2 cellular contexts compared by ENCODE assay signal in the genomic region with DNA sequence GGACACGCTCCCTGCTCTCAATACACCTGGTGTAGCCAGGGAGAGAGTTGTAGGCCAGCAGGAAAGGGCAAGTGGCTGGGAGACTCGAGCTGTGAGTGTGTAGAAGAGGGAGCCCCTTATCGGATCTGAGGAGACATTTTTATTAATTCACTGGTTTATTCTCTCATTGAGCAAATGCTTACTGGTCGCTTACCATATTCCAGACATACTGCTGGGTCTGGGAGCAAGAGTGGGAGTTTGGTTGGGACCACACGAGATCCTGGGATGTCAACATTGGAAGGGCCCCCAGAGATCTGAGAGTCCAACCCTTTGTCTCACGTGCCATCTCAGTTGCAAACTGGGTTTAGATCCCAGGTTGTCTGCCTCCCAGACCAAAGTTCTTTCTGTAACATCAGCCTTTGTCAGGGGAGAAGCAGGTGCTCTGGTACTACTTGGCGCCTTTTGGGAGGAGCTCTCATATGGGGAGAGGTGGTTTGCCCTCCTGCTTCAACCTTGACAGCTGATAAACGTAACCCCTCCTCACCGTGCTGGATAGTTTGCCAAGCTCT.
TF ChIP-seq lines count a peak whose summit lies in the region.

No MANE protein-coding gene starts in this region.

TF ChIP-seq in A549, 52 proteins besides CTCF, POLR2A, EP300 and RAD21:
- no peak for TF ChIP-seq CHD2 (IDR thresholded peaks at IDR 0.05; ENCODE audit: low read length, partially characterized antibody)
- peak; percentile 3; the same call in 1 of the 2 replicates for TF ChIP-seq KDM5A (IDR thresholded peaks at IDR 0.05)

TF ChIP-seq in K562, 482 proteins besides CTCF, POLR2A, EP300 and RAD21:
- TF ChIP-seq PHF8 (IDR thresholded peaks at IDR 0.05; ENCODE audit: borderline replicate concordance, low read length): peak; percentile 31
- TF ChIP-seq ZBTB1 (CRISPR knock-in tag; IDR thresholded peaks at IDR 0.05; ENCODE audit: borderline replicate concordance, low read depth): 0 out of 2 replicates have a peak, but pooled peaks have one; percentile 2
- no peak for TF ChIP-seq ZNF408 (CRISPR knock-in tag; IDR thresholded peaks at IDR 0.05; ENCODE audit: low read depth)
- TF ChIP-seq, protein P1, sequence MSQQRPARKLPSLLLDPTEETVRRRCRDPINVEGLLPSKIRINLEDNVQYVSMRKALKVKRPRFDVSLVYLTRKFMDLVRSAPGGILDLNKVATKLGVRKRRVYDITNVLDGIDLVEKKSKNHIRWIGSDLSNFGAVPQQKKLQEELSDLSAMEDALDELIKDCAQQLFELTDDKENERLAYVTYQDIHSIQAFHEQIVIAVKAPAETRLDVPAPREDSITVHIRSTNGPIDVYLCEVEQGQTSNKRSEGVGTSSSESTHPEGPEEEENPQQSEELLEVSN (IDR thresholded peaks at IDR 0.05; ENCODE audit: borderline replicate concordance in 1 of 2, extremely low read depth in 1 of 2, insufficient read depth in 1 of 2, insufficient read length in 1 of 2, low read depth in 1 of 2, low read length in 1 of 2, poor library complexity in 1 of 2, severe bottlenecking in 1 of 2): peak in 1 of 2 experiments; percentile 45
- no peak for TF ChIP-seq ETV6 (IDR thresholded peaks at IDR 0.05; ENCODE audit: borderline replicate concordance in 1 of 2, low read depth in 2 of 2, low read length in 1 of 2)
- no peak for TF ChIP-seq ETV6 (CRISPR knock-in tag; IDR thresholded peaks at IDR 0.05; ENCODE audit: borderline replicate concordance)
- peak; percentile 76; the same call in 1 of the 2 replicates for TF ChIP-seq ZBTB43 (CRISPR knock-in tag; IDR thresholded peaks at IDR 0.05)
- TF ChIP-seq, protein P2, sequence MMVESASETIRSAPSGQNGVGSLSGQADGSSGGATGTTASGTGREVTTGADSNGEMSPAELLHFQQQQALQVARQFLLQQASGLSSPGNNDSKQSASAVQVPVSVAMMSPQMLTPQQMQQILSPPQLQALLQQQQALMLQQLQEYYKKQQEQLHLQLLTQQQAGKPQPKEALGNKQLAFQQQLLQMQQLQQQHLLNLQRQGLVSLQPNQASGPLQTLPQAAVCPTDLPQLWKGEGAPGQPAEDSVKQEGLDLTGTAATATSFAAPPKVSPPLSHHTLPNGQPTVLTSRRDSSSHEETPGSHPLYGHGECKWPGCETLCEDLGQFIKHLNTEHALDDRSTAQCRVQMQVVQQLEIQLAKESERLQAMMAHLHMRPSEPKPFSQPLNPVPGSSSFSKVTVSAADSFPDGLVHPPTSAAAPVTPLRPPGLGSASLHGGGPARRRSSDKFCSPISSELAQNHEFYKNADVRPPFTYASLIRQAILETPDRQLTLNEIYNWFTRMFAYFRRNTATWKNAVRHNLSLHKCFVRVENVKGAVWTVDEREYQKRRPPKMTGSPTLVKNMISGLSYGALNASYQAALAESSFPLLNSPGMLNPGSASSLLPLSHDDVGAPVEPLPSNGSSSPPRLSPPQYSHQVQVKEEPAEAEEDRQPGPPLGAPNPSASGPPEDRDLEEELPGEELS (CRISPR knock-in tag; IDR thresholded peaks at IDR 0.05; ENCODE audit: borderline replicate concordance): 0 out of 2 replicates have a peak, but pooled peaks have one; percentile 16
- TF ChIP-seq KAT7 (CRISPR knock-in tag; IDR thresholded peaks at IDR 0.05; ENCODE audit: borderline replicate concordance): 0 out of 2 replicates have a peak, but pooled peaks have one; percentile 11
- TF ChIP-seq IFI16 (CRISPR knock-in tag; IDR thresholded peaks at IDR 0.05): 0 out of 2 replicates have a peak, but pooled peaks have one; percentile 7
- no peak for TF ChIP-seq ZNF589 (CRISPR knock-in tag; IDR thresholded peaks at IDR 0.05; ENCODE audit: low read depth)
- TF ChIP-seq ZC3H4 (CRISPR knock-in tag; IDR thresholded peaks at IDR 0.05; ENCODE audit: borderline replicate concordance): 0 out of 2 replicates have a peak, but pooled peaks have one; percentile 36
- TF ChIP-seq RBM25 (IDR thresholded peaks at IDR 0.05; ENCODE audit: low read depth, low read length, severe bottlenecking): no peak
- no peak; a peak in 1 of 4 replicates for TF ChIP-seq SIN3A (IDR thresholded peaks at IDR 0.05; ENCODE audit: borderline replicate concordance in 2 of 2, control insufficient read depth in 1 of 2, low read depth in 2 of 2, low read length in 2 of 2)
- peak; percentile 13; the same call in 1 of the 2 replicates for TF ChIP-seq ZNF830 (CRISPR knock-in tag; IDR thresholded peaks at IDR 0.05)
- TF ChIP-seq FOXK1 (CRISPR knock-in tag; IDR thresholded peaks at IDR 0.05; ENCODE audit: borderline replicate concordance): 0 out of 2 replicates have a peak, but pooled peaks have one; percentile 18
- TF ChIP-seq CBFB (CRISPR knock-in tag; IDR thresholded peaks at IDR 0.05): 0 out of 2 replicates have a peak, but pooled peaks have one; percentile 0
- peak; percentile 13; the same call in 1 of the 2 replicates for TF ChIP-seq AFF4 (CRISPR knock-in tag; IDR thresholded peaks at IDR 0.05)
- TF ChIP-seq PHB (CRISPR knock-in tag; IDR thresholded peaks at IDR 0.05): peak; percentile 17; the same call in 1 of the 2 replicates
TF ChIP-seq in K562: peak in this region for 13.
